ENCODE assay signal across 11 cellular contexts in genomic region chr19:7391218-7391670, GRCh38. TPM values are rescaled to one million over a fixed set of nuclear protein-coding genes. Genes with fewer than 3 reads are reported as not detected.
A peak's percentile ranks its signal among the peaks of the same experiment; 100 is the strongest.
DNase-seq lines count a peak whose midpoint lies in the region; ATAC-seq and TF ChIP-seq lines count a peak whose summit lies in the region.
"Had no signal": no experiment of that assay in that cellular context is flagged by ENCODE, and none has a peak within 500 bp of the region (broad histone marks: within the 10 kb centered on the region; RNA-seq: fewer than 3 reads in every experiment).

No MANE protein-coding gene starts in this region.

- H3K18ac ChIP-seq in H9 (ENCODE audit: insufficient read length, low read depth, low read length): no peak overlapping the region

- H2BK120ac ChIP-seq in H9 (ENCODE audit: low read depth, low read length, poor library complexity, severe bottlenecking): no peak overlapping the region

- H2BK5ac ChIP-seq in H9 (ENCODE audit: insufficient read length, low read length): no peak overlapping the region

- no peaks in the 10 kb centered on the region; a peak in 2 of 5 replicates for H3K9me3 Mint-ChIP-seq in H9
- H3K9me3 Mint-ChIP-seq in activated T-helper 17 cell treated with anti-CD3 and anti-CD28 coated beads, Interleukin-2, amount 50 U/mL, for 72 hours: no peaks in the 10 kb centered on the region
- H3K9me3 Mint-ChIP-seq: activated CD4-positive, alpha-beta T cell treated with anti-CD3 and anti-CD28 coated beads, Interleukin-2, amount 10 ng/mL, durations not matched to agents 24 days and 14 days had no signal

- no peak overlapping the region; a peak in 1 of 5 replicates for H3K4me3 Mint-ChIP-seq in H9
- H3K4me3 Mint-ChIP-seq in activated T-helper 17 cell treated with anti-CD3 and anti-CD28 coated beads, Interleukin-2, amount 50 U/mL, for 72 hours: peak overlapping the region; percentile 38
- H3K4me3 Mint-ChIP-seq: activated CD4-positive, alpha-beta T cell treated with anti-CD3 and anti-CD28 coated beads, Interleukin-2, amount 10 ng/mL, durations not matched to agents 24 days and 14 days had no signal

- no peaks in the 10 kb centered on the region for H3K36me3 ChIP-seq in kidney epithelial cell (ENCODE audit: control insufficient read depth, insufficient read depth, low read length)

- no peak overlapping the region for H2BK15ac ChIP-seq in H9 (ENCODE audit: low read depth, low read length)

- H3K4me3 ChIP-seq in kidney epithelial cell (ENCODE audit: low read depth, low read length): no peak overlapping the region

- H3K4me2 ChIP-seq in H9 (ENCODE audit: insufficient read depth, insufficient read length, low read length): no peak overlapping the region

- H3K4me1 Mint-ChIP-seq in H9: peaks cover 11 to 18% of the 10 kb centered on the region in 2 experiments
- H3K4me1 Mint-ChIP-seq in activated T-helper 17 cell treated with anti-CD3 and anti-CD28 coated beads, Interleukin-2, amount 50 U/mL, for 72 hours: peaks cover 16% of the 10 kb centered on the region

- DNase-seq in 8988T: peak; percentile 49
- no peak for DNase-seq in H9
- DNase-seq in kidney epithelial cell (ENCODE audit: low read depth): peak; percentile 86
- no peak for DNase-seq in pons (ENCODE audit: low spot score)
- DNase-seq in cardiac septum (ENCODE audit: low spot score): no peak
- DNase-seq: activated CD4-positive, alpha-beta T cell treated with anti-CD3 and anti-CD28 coated beads, Interleukin-2, amount 10 ng/mL, durations not matched to agents 24 days and 14 days; NCI-H1417 had no signal

- H3K36me3 Mint-ChIP-seq in H9 (ENCODE audit: insufficient read depth in 1 of 3, low read depth in 3 of 3): no peaks in the 10 kb centered on the region; a peak in 1 of 7 replicates
- H3K36me3 Mint-ChIP-seq in activated T-helper 17 cell treated with anti-CD3 and anti-CD28 coated beads, Interleukin-2, amount 50 U/mL, for 72 hours (ENCODE audit: low read depth): peaks cover 49% of the 10 kb centered on the region

- H3K4me1 ChIP-seq in H9 (ENCODE audit: insufficient read depth, low read length): no peaks in the 10 kb centered on the region; the same call in 1 of the 2 replicates

- H3K56ac ChIP-seq in H9 (ENCODE audit: insufficient read length, low read depth, low read length): no peak overlapping the region

- H3K4ac ChIP-seq in H9 (ENCODE audit: low read depth, low read length): no peak overlapping the region

- no peak overlapping the region for H4K91ac ChIP-seq in H9 (ENCODE audit: insufficient read length, low read depth, low read length)

- no CpG with 5 or more reads among the region's 14 CpGs for WGBS in H9 (ENCODE audit: extremely low coverage, insufficient read length, low lambda C conversion rate)

- H3T11ph ChIP-seq in H9 (ENCODE audit: low read length): no peak overlapping the region

- H3K23ac ChIP-seq in H9 (ENCODE audit: insufficient read length, low read depth, low read length): no peak overlapping the region

- H3K9me3 ChIP-seq in H9 (ENCODE audit: control insufficient read depth, low read depth, low read length): no peaks in the 10 kb centered on the region
- H3K9me3 ChIP-seq: neutrophil had no signal

- TF ChIP-seq CTCF in H9 (conservative IDR thresholded peaks at IDR 0.05) (no peak), kidney epithelial cell (IDR thresholded peaks at IDR 0.05; ENCODE audit: insufficient read depth, low read length, poor library complexity, severe bottlenecking) (no peak)

- H3K27ac Mint-ChIP-seq in H9: peak overlapping the region in 2 of 3 experiments; percentile 29 to 85; a peak in 3 of 7 replicates
- peak overlapping the region; percentile 35 for H3K27ac Mint-ChIP-seq in activated T-helper 17 cell treated with anti-CD3 and anti-CD28 coated beads, Interleukin-2, amount 50 U/mL, for 72 hours
- H3K27ac Mint-ChIP-seq: activated CD4-positive, alpha-beta T cell treated with anti-CD3 and anti-CD28 coated beads, Interleukin-2, amount 10 ng/mL, durations not matched to agents 24 days and 14 days had no signal

- H2BK20ac ChIP-seq in H9 (ENCODE audit: low read depth, low read length, poor library complexity, severe bottlenecking): no peak overlapping the region

- H2AK5ac ChIP-seq in H9 (ENCODE audit: insufficient read length, low read length): no peak overlapping the region

- H3K27me3 ChIP-seq in H9 (ENCODE audit: insufficient read depth, low read length): no peaks in the 10 kb centered on the region
- no peaks in the 10 kb centered on the region for H3K27me3 ChIP-seq in kidney epithelial cell (ENCODE audit: control insufficient read depth, insufficient read depth, low read length)
- H3K27me3 ChIP-seq: neutrophil had no signal

- H3K9ac ChIP-seq in H9 (ENCODE audit: extremely low read depth, insufficient read length, low read length): no peak overlapping the region

- H2BK12ac ChIP-seq in H9 (ENCODE audit: insufficient read length, low read depth, low read length): no peak overlapping the region

- no peak overlapping the region for H3K14ac ChIP-seq in H9 (ENCODE audit: insufficient read depth, low read length)

- no peak overlapping the region for H2AFZ ChIP-seq in H9 (ENCODE audit: low read length)

- intact Hi-C loops in cardiac septum (cut with DNase I): no loop called here

- ATAC-seq in activated T-helper 17 cell treated with anti-CD3 and anti-CD28 coated beads, Interleukin-2, amount 50 U/mL, for 72 hours (replicated peaks): no peak
- ATAC-seq in HG03025 (IDR thresholded peaks at IDR 0.05; ENCODE audit: low FRiP score, unreplicated experiment): no peak
- ATAC-seq in HG03520 (IDR thresholded peaks at IDR 0.05; ENCODE audit: unreplicated experiment): no peak

- no peak overlapping the region for H3K27ac ChIP-seq in H9 (ENCODE audit: insufficient read length, low read depth, low read length)
- H3K27ac ChIP-seq: neutrophil had no signal

- H4K8ac ChIP-seq in H9 (replicated peaks; ENCODE audit: insufficient read length, low read depth, low read length): no peak overlapping the region

- no peaks in the 10 kb centered on the region for H3K79me1 ChIP-seq in H9 (ENCODE audit: insufficient read depth, low read depth, low read length, poor library complexity, severe bottlenecking)

- H3K23me2 ChIP-seq in H9 (ENCODE audit: insufficient read length, low read depth, low read length, poor library complexity, severe bottlenecking): peaks cover 10% of the 10 kb centered on the region

- H3K27me3 Mint-ChIP-seq in H9 (ENCODE audit: low read depth): no peaks in the 10 kb centered on the region; the same call in 1 of the 2 replicates
- H3K27me3 Mint-ChIP-seq in activated T-helper 17 cell treated with anti-CD3 and anti-CD28 coated beads, Interleukin-2, amount 50 U/mL, for 72 hours: no peaks in the 10 kb centered on the region
- H3K27me3 Mint-ChIP-seq: activated CD4-positive, alpha-beta T cell treated with anti-CD3 and anti-CD28 coated beads, Interleukin-2, amount 10 ng/mL, durations not matched to agents 24 days and 14 days had no signal

- H3K79me2 ChIP-seq in H9 (ENCODE audit: insufficient read depth, low read length): peaks cover 8% of the 10 kb centered on the region; the same call in 1 of the 2 replicates

- H4K5ac ChIP-seq in H9 (ENCODE audit: insufficient read length, low read depth, low read length): no peak overlapping the region

- H4K20me1 ChIP-seq in H9 (ENCODE audit: control insufficient read depth, insufficient read depth, insufficient read length): no peaks in the 10 kb centered on the region

RNA-seq across cellular contexts. Expression of gene ARHGEF18, which starts 42.5 kb away (rescaled TPM):
- total RNA-seq in H9 (2021) (37.2 and 38.3 TPM in 2 replicates), kidney epithelial cell (123 and 139 TPM in 2 replicates), cardiac septum (12.5 TPM)
- 10 to 100 TPM; 47.8 to 58.6 TPM for total RNA-seq in activated T-helper 17 cell treated with anti-CD3 and anti-CD28 coated beads, Interleukin-2, amount 50 U/mL, for 72 hours

Comparison
In these comparisons a context has a peak if more than half of its experiments do, and no peak if none do; other contexts are left out.
1. DNase-seq: peak in 8988T (single experiment) and kidney epithelial cell (single experiment); none in H9 (single experiment), pons (single experiment) and cardiac septum (single experiment).